In the genomic region with DNA sequence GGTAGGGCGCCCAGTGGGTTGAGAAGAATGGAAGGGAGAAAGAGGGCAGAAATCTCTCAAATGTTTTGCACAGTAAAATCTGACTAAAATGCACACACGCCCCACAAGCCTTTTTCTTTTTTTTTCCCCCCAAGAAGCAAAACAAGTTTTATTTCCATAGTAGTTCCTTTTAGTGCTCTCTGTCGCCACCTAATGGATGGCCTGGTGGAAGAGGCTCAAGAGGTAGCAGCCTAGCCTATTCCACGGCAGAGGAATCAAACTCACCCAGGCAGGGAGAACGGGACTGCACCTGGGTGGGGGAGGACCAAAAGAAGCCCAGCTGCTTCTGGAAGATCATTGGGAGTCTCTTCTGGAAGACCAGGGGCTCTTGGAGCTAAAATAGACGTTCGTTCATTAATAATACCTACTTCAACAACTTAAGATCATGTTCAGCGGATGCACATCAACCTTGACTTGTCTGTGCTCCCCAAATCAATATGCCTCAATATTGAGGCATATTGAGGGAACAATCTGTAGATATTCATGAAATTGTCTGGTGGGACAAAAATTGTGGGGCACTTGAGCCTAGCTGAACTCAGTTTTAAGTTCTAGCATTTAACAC, we compare ENCODE assay signal across 8 cellular contexts. TPM values are rescaled to one million over a fixed set of nuclear protein-coding genes. Genes with fewer than 3 reads are reported as not detected.
DNase-seq lines count a peak whose midpoint lies in the region; ATAC-seq lines count a peak whose summit lies in the region.

No MANE protein-coding gene starts in this region.

- peaks cover 18% of the 10 kb centered on the region for H3K36me3 Mint-ChIP-seq in T-cell

- H3K9me3 Mint-ChIP-seq in T-cell = no peaks in the 10 kb centered on the region

- DNase-seq in DMS153 treated with DMSO at 0.1 percent for 48 hours (lab: John Stamatoyannopoulos, UW; ENCODE audit: unreplicated experiment) (peak; percentile 2), KBM-7 (peak; percentile 73), T-cell (peak; percentile 37 to 80 (median 62)), hippocampal formation (lab: John Stamatoyannopoulos, UW) (peak; percentile 20 to 37), smooth muscle cell of the brain vasculature (ENCODE audit: low read depth, low spot score) (peak; percentile 26)
- peak; percentile 45 for DNase-seq in activated naive CD8-positive, alpha-beta T cell treated with anti-CD3 and anti-CD28 coated beads, Interleukin-2, amount 50 U/mL, for 16 hours (ENCODE audit: low read depth, low spot score)

- in situ Hi-C loops in KBM-7 (cut with MboI; ENCODE audit: low pct_unique_long_range_greater_than_20kb, low sequenced_read_pairs) = no loop called here

- POLR2A ChIA-PET in T-cell (lab: Charles Lee) = no interaction called here

- peak overlapping the region in 2 of 3 donors; percentile 9 to 27 for H3K4me3 Mint-ChIP-seq in T-cell

- H3K4me1 Mint-ChIP-seq in T-cell = peaks cover 42 to 58% (median 56%) of the 10 kb centered on the region in 3 donors

- ATAC-seq in T-cell (replicated peaks in 1 of 4) = peak; percentile 63 to 79 (median 68)
- ATAC-seq in HG03460 (IDR thresholded peaks at IDR 0.05; ENCODE audit: unreplicated experiment) = no peak
- no peak for ATAC-seq in GM21423 (IDR thresholded peaks at IDR 0.05; ENCODE audit: unreplicated experiment)

- CTCF ChIA-PET in T-cell (lab: Charles Lee) = interaction anchor here in 1 of 2 donors (0.6 to 0.7 kb wide), 2 partner anchors 10 to 44 kb away, joined by 3 to 8 read pairs; no protein-coding TSS in a partner anchor

- peak overlapping the region; percentile 71 to 78 for H3K27ac Mint-ChIP-seq in T-cell

- peaks cover 0 to 38% of the 10 kb centered on the region in 2 donors for H3K27me3 Mint-ChIP-seq in T-cell

RNA-seq across cellular contexts. Expression of a gene that starts 31.6 kb away (rescaled TPM):
- total RNA-seq in T-cell = 100 to 1,000 TPM in 1 of 5 donors, 10 to 100 TPM in 4; 66.5 to 102 (median 85.0) TPM

RNA-seq across cellular contexts. Expression of a gene that starts 46.2 kb away (rescaled TPM):
- total RNA-seq in T-cell = 100 to 1,000 TPM in 3 of 5 donors, 10 to 100 TPM in 2; 84.9 to 129 (median 100) TPM

Comparison
In these comparisons a context has a peak if more than half of its experiments do, and no peak if none do; other contexts are left out.
1. DNase-seq: peak in every context shown above with its lines; median percentile 73 in KBM-7; 62 in T-cell; 45 in activated naive CD8-positive, alpha-beta T cell treated with anti-CD3 and anti-CD28 coated beads, Interleukin-2, amount 50 U/mL, for 16 hours; 28 in hippocampal formation; 26 in smooth muscle cell of the brain vasculature; 2 in DMS153 treated with DMSO at 0.1 percent for 48 hours.
2. ATAC-seq: peak in T-cell (4 of 4); none in HG03460 (single experiment) and GM21423 (single experiment).